Comparison of ENCODE assay signal across 10 cellular contexts in genomic region chr5:44862808-44863207, GRCh38. TPM values are rescaled to one million over a fixed set of nuclear protein-coding genes. Genes with fewer than 3 reads are reported as not detected.
DNase-seq lines count a peak whose midpoint lies in the region; ATAC-seq and TF ChIP-seq lines count a peak whose summit lies in the region.
"Had no signal": no experiment of that assay in that cellular context is flagged by ENCODE, and none has a peak within 500 bp of the region (broad histone marks: within the 10 kb centered on the region; RNA-seq: fewer than 3 reads in every experiment).

No MANE protein-coding gene starts in this region.

- H3K4me3 ChIP-seq in A673 (ENCODE audit: low read depth, low read length, poor library complexity, severe bottlenecking) (no peak overlapping the region), colonic mucosa (no peak overlapping the region)
- H3K4me3 ChIP-seq: ascending aorta had no signal

- POLR2A ChIA-PET in A673 (lab: Charles Lee; ENCODE audit: low non-redundant PET), result no interaction called here

- intact Hi-C loops in A673 (cut with micrococcal nuclease; ENCODE audit: unreplicated experiment), result loop anchor here (10.0 kb wide), 1 partner anchor 662 kb away; no protein-coding TSS in a partner anchor
- intact Hi-C loops in colonic mucosa (cut with DNase I), result no loop called here

- no peaks in the 10 kb centered on the region for H3K36me3 ChIP-seq in A673 (ENCODE audit: insufficient read depth, low read length, poor library complexity, severe bottlenecking)
- H3K36me3 ChIP-seq in colonic mucosa, result no peaks in the 10 kb centered on the region
- H3K36me3 ChIP-seq: ascending aorta, neutrophil had no signal

- no TSS peak for BruUV-seq in A673 (replicated peaks; lab: Mats Ljungman, UMichigan)

- H3K27me3 ChIP-seq in A673 (replicated peaks; ENCODE audit: insufficient read depth, low read depth, low read length, poor library complexity) (no peaks in the 10 kb centered on the region), colonic mucosa (no peaks in the 10 kb centered on the region)
- H3K27me3 ChIP-seq: ascending aorta, neutrophil had no signal

- DNase-seq in A673 (ENCODE audit: low spot score) (peak; percentile 35), HT-29 (ENCODE audit: low spot score) (peak; percentile 51), cerebellar cortex (ENCODE audit: low spot score) (peak; percentile 7), colonic mucosa (no peak)
- no peak for DNase-seq in stimulated activated CD4-positive, alpha-beta T cell treated with anti-CD3 and anti-CD28 coated beads, Interleukin-2, amount 100 ng/mL, for 48 hours

- H3K9ac ChIP-seq in colonic mucosa (ENCODE audit: low read depth in 2 of 2, low read length in 2 of 2), result no peak overlapping the region

- H3K4me1 ChIP-seq in A673 (ENCODE audit: insufficient read depth, low read length, poor library complexity, severe bottlenecking) (no peaks in the 10 kb centered on the region), colonic mucosa (no peaks in the 10 kb centered on the region)
- H3K4me1 ChIP-seq: ascending aorta had no signal

- ATAC-seq in GM18858 (IDR thresholded peaks at IDR 0.05; ENCODE audit: unreplicated experiment) (peak; percentile 75), GM21737 (IDR thresholded peaks at IDR 0.05; ENCODE audit: unreplicated experiment) (no peak), HG03521 (IDR thresholded peaks at IDR 0.05; ENCODE audit: unreplicated experiment) (no peak)

- TF ChIP-seq CTCF in A673 (conservative IDR thresholded peaks at IDR 0.05; ENCODE audit: low read depth, low read length) (peak; percentile 53), colonic mucosa (IDR thresholded peaks at IDR 0.05) (no peak)

- CTCF ChIA-PET in A673 (lab: Charles Lee), result interaction anchor here (0.6 kb wide), 1 partner anchor 358 kb away, joined by 8 read pairs; no protein-coding TSS in a partner anchor

- H3K27ac ChIP-seq in A673 (ENCODE audit: low read depth, low read length, poor library complexity, severe bottlenecking), result no peak overlapping the region
- H3K27ac ChIP-seq in colonic mucosa, result no peak overlapping the region
- H3K27ac ChIP-seq: ascending aorta, neutrophil had no signal

- H3K9me3 ChIP-seq in A673 (ENCODE audit: low read depth, low read length, poor library complexity, severe bottlenecking) (no peaks in the 10 kb centered on the region), colonic mucosa (no peaks in the 10 kb centered on the region)
- H3K9me3 ChIP-seq: ascending aorta, neutrophil had no signal

RNA-seq across cellular contexts. Expression of gene MRPS30, which starts 54.1 kb away (rescaled TPM):
- 63.9 and 64.3 TPM in 2 replicates for total RNA-seq in A673 (2021)
- total RNA-seq in HT-29 (2014; rRNA removed; shearing (Covaris generic)), result 161 and 168 TPM in 2 replicates
- 10 to 100 TPM; 47.8 to 62.3 TPM for total RNA-seq in colonic mucosa

Comparison
In these comparisons a context has a peak if more than half of its experiments do, and no peak if none do; other contexts are left out.
1. DNase-seq: peak in A673 (single experiment), HT-29 (single experiment) and cerebellar cortex (single experiment); none in stimulated activated CD4-positive, alpha-beta T cell treated with anti-CD3 and anti-CD28 coated beads, Interleukin-2, amount 100 ng/mL, for 48 hours (0 of 2) and colonic mucosa (single experiment).